1 cellular context compared by ENCODE assay signal in genomic region chr13:98200211-98200878, GRCh38.
TF ChIP-seq lines count a peak whose summit lies in the region.

No MANE protein-coding gene starts in this region.

TF ChIP-seq in WTC11, 78 proteins besides CTCF, POLR2A, EP300 and RAD21 (continued from another document):
- no peak for TF ChIP-seq FOXJ3 (CRISPR knock-in tag; IDR thresholded peaks at IDR 0.05; ENCODE audit: borderline replicate concordance)
- TF ChIP-seq TEAD1 (CRISPR knock-in tag; IDR thresholded peaks at IDR 0.05) = peak; percentile 35; the same call in 1 of the 2 replicates
